Comparison of ENCODE assay signal across 26 cellular contexts in genomic region chr15:48574187-48574586, GRCh38.
"Had no signal": no experiment of that assay in that cellular context is flagged by ENCODE, and none has a peak within 500 bp of the region (broad histone marks: within the 10 kb centered on the region; RNA-seq: fewer than 3 reads in every experiment).

No MANE protein-coding gene starts in this region.

- H3K36me3 Mint-ChIP-seq: memory B cell; naive thymus-derived CD4-positive, alpha-beta T cell; neural progenitor cell had no signal

- H3K36me3 ChIP-seq: neural progenitor cell, prostate gland, sigmoid colon, spleen, suprapubic skin, transverse colon, upper lobe of right lung, uterus had no signal

- H3K4me1 ChIP-seq: foreskin keratinocyte, prostate gland, upper lobe of right lung, uterus had no signal

- H2AFZ ChIP-seq: hepatocyte, neural progenitor cell had no signal

- H3K27me3 ChIP-seq: foreskin keratinocyte, gastroesophageal sphincter, heart left ventricle, hepatocyte, neural progenitor cell, sigmoid colon, spleen, suprapubic skin, transverse colon, upper lobe of right lung, uterus had no signal

- H3K4me1 Mint-ChIP-seq: memory B cell; naive thymus-derived CD4-positive, alpha-beta T cell; neural progenitor cell; stimulated activated naive CD8-positive, alpha-beta T cell treated with anti-CD3 and anti-CD28 coated beads, Interleukin-15, amount 100 ng/mL, for 72 hours had no signal

- H3K4me3 Mint-ChIP-seq: endodermal cell; memory B cell; naive thymus-derived CD4-positive, alpha-beta T cell; nephron; neural progenitor cell; stimulated activated naive CD8-positive, alpha-beta T cell treated with anti-CD3 and anti-CD28 coated beads, Interleukin-15, amount 100 ng/mL, for 72 hours had no signal

- H3K9ac ChIP-seq: neural progenitor cell had no signal

- DNase-seq: dermis blood vessel endothelial cell; endodermal cell; foreskin keratinocyte; heart left ventricle; midbrain; naive thymus-derived CD4-positive, alpha-beta T cell; right cardiac atrium; sigmoid colon; spleen; stimulated activated naive CD4-positive, alpha-beta T cell; stimulated activated naive CD8-positive, alpha-beta T cell treated with anti-CD3 and anti-CD28 coated beads, Interleukin-15, amount 100 ng/mL, for 72 hours; transverse colon; upper lobe of right lung; uterus had no signal

- H3K4me3 ChIP-seq: coronary artery, gastroesophageal sphincter, heart left ventricle, hepatocyte, lung, neural progenitor cell, prostate gland, sigmoid colon, spleen, suprapubic skin, transverse colon, upper lobe of right lung, uterus had no signal

- H3K27me3 Mint-ChIP-seq: stimulated activated naive CD8-positive, alpha-beta T cell treated with anti-CD3 and anti-CD28 coated beads, Interleukin-15, amount 100 ng/mL, for 72 hours had no signal

- H3K4me2 ChIP-seq: hepatocyte, neural progenitor cell had no signal

- H3K9me3 Mint-ChIP-seq: endodermal cell; neural progenitor cell; stimulated activated naive CD8-positive, alpha-beta T cell treated with anti-CD3 and anti-CD28 coated beads, Interleukin-15, amount 100 ng/mL, for 72 hours had no signal

- H3K9me3 ChIP-seq: gastroesophageal sphincter, heart left ventricle, prostate gland, sigmoid colon, spleen, suprapubic skin, transverse colon, upper lobe of right lung, uterus had no signal

- H3K27ac Mint-ChIP-seq: endodermal cell; memory B cell; naive thymus-derived CD4-positive, alpha-beta T cell; nephron; neural progenitor cell had no signal

- ATAC-seq: esophagus mucosa; foreskin keratinocyte; gastroesophageal sphincter; heart left ventricle; left lobe of liver; naive thymus-derived CD4-positive, alpha-beta T cell; right cardiac atrium; stimulated activated naive CD8-positive, alpha-beta T cell treated with anti-CD3 and anti-CD28 coated beads, Interleukin-15, amount 100 ng/mL, for 72 hours; upper lobe of right lung had no signal

- H3K27ac ChIP-seq: coronary artery, epithelial cell of prostate, foreskin keratinocyte, gastroesophageal sphincter, heart left ventricle, hepatocyte, neural progenitor cell, prostate gland, sigmoid colon, spleen, suprapubic skin, transverse colon, upper lobe of right lung, uterus had no signal
